In genomic region chr10:118692911-118693310, GRCh38 we compare ENCODE assay signal across 15 cellular contexts.
A peak's percentile ranks its signal among the peaks of the same experiment; 100 is the strongest.
DNase-seq lines count a peak whose midpoint lies in the region; ATAC-seq, FAIRE-seq and TF ChIP-seq lines count a peak whose summit lies in the region.
"Had no signal": no experiment of that assay in that cellular context is flagged by ENCODE, and none has a peak within 500 bp of the region (broad histone marks: within the 10 kb centered on the region; RNA-seq: fewer than 3 reads in every experiment).

No MANE protein-coding gene starts in this region.

- H3K27ac ChIP-seq in astrocyte (ENCODE audit: low read depth, low read length) = peak overlapping the region; percentile 56
- no peak overlapping the region for H3K27ac ChIP-seq in hepatocyte
- H3K27ac ChIP-seq in transverse colon = peak overlapping the region in 3 of 4 donors; percentile 44 to 68 (median 64)
- no peak overlapping the region for H3K27ac ChIP-seq in CD8-positive, alpha-beta T cell (ENCODE audit: low read depth, low read length)
- H3K27ac ChIP-seq: psoas muscle had no signal

- H3K9me2 ChIP-seq in hepatocyte (replicated peaks; ENCODE audit: insufficient read depth) = no peaks in the 10 kb centered on the region

- WGBS in hepatocyte (ENCODE audit: low lambda C conversion rate, missing lambda C conversion rate) = 68% methylated on average over 3 of the region's 3 CpGs
- WGBS in transverse colon (ENCODE audit: low coverage in 1 of 2), 2 donors = 60 to 62% methylated on average over 3 of the region's 3 CpGs

- H3K4me2 ChIP-seq in astrocyte (ENCODE audit: low read length) (peak overlapping the region; percentile 66), hepatocyte (peak overlapping the region; percentile 48)

- DNase-seq in Right ventricle myocardium inferior (ENCODE audit: missing footprints) (no peak), Right ventricle myocardium superior (no peak), astrocyte (ENCODE audit: low read depth) (peak; percentile 89), hepatocyte (ENCODE audit: low spot score) (no peak), transverse colon (no peak), NCI-H748 treated with DMSO at 0.1 percent for 48 hours (lab: John Stamatoyannopoulos, UW) (no peak), NCI-H2196 (lab: John Stamatoyannopoulos, UW; ENCODE audit: unreplicated experiment) (no peak)
- no peak for DNase-seq in CD8-positive, alpha-beta T cell
- DNase-seq: activated naive CD8-positive, alpha-beta T cell treated with anti-CD3 and anti-CD28 coated beads, Interleukin-2, amount 10 ng/mL, durations not matched to agents 7 days and 5 days; NCI-H1048; NCI-H774; psoas muscle; T-helper 1 cell had no signal

- H3K27me3 ChIP-seq in astrocyte (ENCODE audit: insufficient read depth, low read length) (no peaks in the 10 kb centered on the region), hepatocyte (no peaks in the 10 kb centered on the region), transverse colon (no peaks in the 10 kb centered on the region)
- no peaks in the 10 kb centered on the region for H3K27me3 ChIP-seq in CD8-positive, alpha-beta T cell (ENCODE audit: insufficient read depth, low read length)

- peaks cover 8% of the 10 kb centered on the region for H3K4me1 ChIP-seq in astrocyte (ENCODE audit: insufficient read depth, low read length)
- H3K4me1 ChIP-seq in hepatocyte (ENCODE audit: insufficient read depth) = peaks cover 13% of the 10 kb centered on the region
- peaks cover 0 to 11% (median 0%) of the 10 kb centered on the region in 4 donors for H3K4me1 ChIP-seq in transverse colon
- H3K4me1 ChIP-seq in CD8-positive, alpha-beta T cell (ENCODE audit: insufficient read depth, low read length) = peaks cover 16% of the 10 kb centered on the region
- H3K4me1 ChIP-seq: psoas muscle had no signal

- no peaks in the 10 kb centered on the region for H3K27me3 Mint-ChIP-seq in astrocyte (ENCODE audit: low read depth, unreplicated experiment)
- H3K27me3 Mint-ChIP-seq in CD8-positive, alpha-beta T cell (ENCODE audit: low read depth) = no peaks in the 10 kb centered on the region
- H3K27me3 Mint-ChIP-seq: activated naive CD8-positive, alpha-beta T cell treated with anti-CD3 and anti-CD28 coated beads, Interleukin-2, amount 10 ng/mL, durations not matched to agents 7 days and 5 days; B cell had no signal

- intact Hi-C loops in Right ventricle myocardium inferior (cut with DNase I) (no loop called here), Right ventricle myocardium superior (cut with DNase I) (no loop called here), transverse colon (cut with DNase I; ENCODE audit: low total_unique reads) (no loop called here)
- intact Hi-C loops in CD8-positive, alpha-beta T cell (cut with DNase I, micrococcal nuclease) = loop anchor here in 1 of 2 experiments (10.0 kb wide), 1 partner anchor 1202 kb away; the partner anchor contains the start of gene SEC23IP

- peak overlapping the region; percentile 56 for H3K27ac Mint-ChIP-seq in astrocyte (ENCODE audit: unreplicated experiment)
- H3K27ac Mint-ChIP-seq in CD8-positive, alpha-beta T cell = no peak overlapping the region
- H3K27ac Mint-ChIP-seq: activated naive CD8-positive, alpha-beta T cell treated with anti-CD3 and anti-CD28 coated beads, Interleukin-2, amount 10 ng/mL, durations not matched to agents 7 days and 5 days; B cell had no signal

- CTCF ChIA-PET in CD8-positive, alpha-beta T cell (lab: Charles Lee) = interaction anchor here (0.8 kb wide), 1 partner anchor 125 kb away, joined by 3 read pairs; no protein-coding TSS in a partner anchor

- FAIRE-seq in astrocyte (lab: Jason Lieb, UNC) = peak; percentile 95
- FAIRE-seq: endothelial cell of umbilical vein had no signal

- H4K20me1 ChIP-seq in astrocyte (ENCODE audit: insufficient read depth, low read length) (peaks cover 4% of the 10 kb centered on the region), hepatocyte (ENCODE audit: insufficient read depth, poor library complexity, severe bottlenecking) (peaks cover 3% of the 10 kb centered on the region)

- H3K4me1 Mint-ChIP-seq in astrocyte (ENCODE audit: low read depth, unreplicated experiment) = peaks cover 39% of the 10 kb centered on the region
- peaks cover 42% of the 10 kb centered on the region for H3K4me1 Mint-ChIP-seq in CD8-positive, alpha-beta T cell (ENCODE audit: low read depth)
- H3K4me1 Mint-ChIP-seq: B cell had no signal

- H3K4me3 ChIP-seq in astrocyte (ENCODE audit: insufficient read depth, low read depth, low read length) = no peak overlapping the region
- H3K4me3 ChIP-seq in hepatocyte = no peak overlapping the region
- no peak overlapping the region for H3K4me3 ChIP-seq in transverse colon
- H3K4me3 ChIP-seq in CD8-positive, alpha-beta T cell (ENCODE audit: low read depth, low read length) = no peak overlapping the region
- H3K4me3 ChIP-seq: psoas muscle had no signal

- in situ Hi-C loops in transverse colon (cut with MboI; ENCODE audit: low pct_ligation_motif_present in 1 of 4, low pct_unique_long_range_greater_than_20kb in 1 of 4, low sequenced_read_pairs in 3 of 4) = no loop called here

- H3K9me3 ChIP-seq in astrocyte (ENCODE audit: insufficient read depth, low read depth, low read length) (no peaks in the 10 kb centered on the region), hepatocyte (ENCODE audit: low read depth) (no peaks in the 10 kb centered on the region), transverse colon (no peaks in the 10 kb centered on the region)
- no peaks in the 10 kb centered on the region for H3K9me3 ChIP-seq in CD8-positive, alpha-beta T cell (ENCODE audit: low read length)
- H3K9me3 ChIP-seq: psoas muscle had no signal

- H3K4me3 Mint-ChIP-seq in astrocyte (ENCODE audit: unreplicated experiment) = no peak overlapping the region
- no peak overlapping the region for H3K4me3 Mint-ChIP-seq in CD8-positive, alpha-beta T cell
- H3K4me3 Mint-ChIP-seq: activated naive CD8-positive, alpha-beta T cell treated with anti-CD3 and anti-CD28 coated beads, Interleukin-2, amount 10 ng/mL, durations not matched to agents 7 days and 5 days; B cell had no signal

- ATAC-seq in Right ventricle myocardium inferior (peak; percentile 57), Right ventricle myocardium superior (ENCODE audit: poor library complexity) (no peak)
- ATAC-seq in CD8-positive, alpha-beta T cell = no peak

- H3K36me3 ChIP-seq in astrocyte (ENCODE audit: insufficient read depth, low read length) (no peaks in the 10 kb centered on the region), hepatocyte (replicated peaks; ENCODE audit: insufficient read depth, low read depth) (no peaks in the 10 kb centered on the region), transverse colon (peaks cover 0 to 12% (median 0%) of the 10 kb centered on the region in 4 donors)
- no peaks in the 10 kb centered on the region for H3K36me3 ChIP-seq in CD8-positive, alpha-beta T cell (ENCODE audit: insufficient read depth, low read length)

- H2AFZ ChIP-seq in astrocyte (ENCODE audit: low read depth, low read length) (no peak overlapping the region), hepatocyte (no peak overlapping the region)

- no peaks in the 10 kb centered on the region for H3K9me3 Mint-ChIP-seq in astrocyte (ENCODE audit: unreplicated experiment)
- H3K9me3 Mint-ChIP-seq in CD8-positive, alpha-beta T cell = no peaks in the 10 kb centered on the region
- H3K9me3 Mint-ChIP-seq: activated naive CD8-positive, alpha-beta T cell treated with anti-CD3 and anti-CD28 coated beads, Interleukin-2, amount 10 ng/mL, durations not matched to agents 7 days and 5 days had no signal

- H3K9ac ChIP-seq in astrocyte (ENCODE audit: low read length) = no peak overlapping the region

- H3K36me3 Mint-ChIP-seq in astrocyte (ENCODE audit: low read depth, unreplicated experiment) = peaks cover 5% of the 10 kb centered on the region
- H3K36me3 Mint-ChIP-seq in CD8-positive, alpha-beta T cell = peaks cover 45% of the 10 kb centered on the region

- TF ChIP-seq POLR2A in transverse colon (IDR thresholded peaks at IDR 0.05) = no peak

- H3K79me2 ChIP-seq in astrocyte (ENCODE audit: insufficient read depth, low read length) (no peaks in the 10 kb centered on the region), hepatocyte (peaks cover 12% of the 10 kb centered on the region)

- no peak for TF ChIP-seq EP300 in transverse colon (IDR thresholded peaks at IDR 0.05; ENCODE audit: low read depth)

- TF ChIP-seq CTCF in astrocyte (IDR thresholded peaks at IDR 0.05; ENCODE audit: insufficient read depth, low read depth, low read length) = no peak
- no peak for TF ChIP-seq CTCF in hepatocyte (IDR thresholded peaks at IDR 0.05; ENCODE audit: poor library complexity)
- TF ChIP-seq CTCF in transverse colon (IDR thresholded peaks at IDR 0.05) = no peak
- no peak for TF ChIP-seq CTCF in CD8-positive, alpha-beta T cell (IDR thresholded peaks at IDR 0.05)

- POLR2A ChIA-PET in CD8-positive, alpha-beta T cell (lab: Charles Lee) = no interaction called here

Comparison
In these comparisons a context has a peak if more than half of its experiments do, and no peak if none do; other contexts are left out.
1. H3K27ac ChIP-seq: peak in astrocyte (single experiment) and transverse colon (3 of 4); none in hepatocyte (single experiment) and CD8-positive, alpha-beta T cell (single experiment).